ENCODE assay signal across 19 cellular contexts in genomic region chr5:168022761-168023160, GRCh38.
DNase-seq lines count a peak whose midpoint lies in the region; ATAC-seq and TF ChIP-seq lines count a peak whose summit lies in the region.
"Had no signal": no experiment of that assay in that cellular context is flagged by ENCODE, and none has a peak within 500 bp of the region (broad histone marks: within the 10 kb centered on the region; RNA-seq: fewer than 3 reads in every experiment).

No MANE protein-coding gene starts in this region.

- H3K4me3 ChIP-seq in heart right ventricle (no peak overlapping the region), muscle layer of colon (ENCODE audit: low read depth in 1 of 2, low read length in 2 of 2) (peak overlapping the region in 1 of 2 donors; percentile 15)
- H3K4me3 ChIP-seq: BLaER1 treated with 17β-estradiol and CSF1 and Interleukin-3, amounts not matched to agents 10 nM and 100 nM; GM12878; MG63 had no signal

- TF ChIP-seq CTCF in brain (conservative IDR thresholded peaks at IDR 0.05) (no peak), heart right ventricle (IDR thresholded peaks at IDR 0.05) (no peak)

- peaks cover 0 to 11% (median 0%) of the 10 kb centered on the region in 7 donors for H3K27me3 ChIP-seq in heart right ventricle
- no peaks in the 10 kb centered on the region for H3K27me3 ChIP-seq in muscle layer of colon (ENCODE audit: control insufficient read depth in 1 of 2, insufficient read depth in 2 of 2, low read length in 2 of 2)
- H3K27me3 ChIP-seq: BLaER1 treated with 17β-estradiol and CSF1 and Interleukin-3, amounts not matched to agents 10 nM and 100 nM had no signal

- H3K36me3 ChIP-seq in heart right ventricle (no peaks in the 10 kb centered on the region), muscle layer of colon (ENCODE audit: insufficient read depth, low read length) (no peaks in the 10 kb centered on the region)
- H3K36me3 ChIP-seq: MG63 had no signal

- 39 to 60% methylated on average over 10 of the region's 10 CpGs for WGBS in heart right ventricle, 2 donors

- ATAC-seq in heart right ventricle = peak in 7 of 8 donors; percentile 53 to 83 (median 64)
- ATAC-seq: GM12878 had no signal

- H3K9me3 ChIP-seq in heart right ventricle (no peaks in the 10 kb centered on the region), muscle layer of colon (ENCODE audit: low read length) (no peaks in the 10 kb centered on the region)
- H3K9me3 ChIP-seq: BLaER1 treated with 17β-estradiol and CSF1 and Interleukin-3, amounts not matched to agents 10 nM and 100 nM; Caco-2; MG63 had no signal

- H3K27ac ChIP-seq in heart right ventricle (peak overlapping the region in 9 of 10 donors; percentile 29 to 69 (median 63)), muscle layer of colon (ENCODE audit: low read depth, low read length) (peak overlapping the region; percentile 62)
- H3K27ac ChIP-seq: BLaER1 treated with 17β-estradiol and CSF1 and Interleukin-3, amounts not matched to agents 10 nM and 100 nM had no signal

- H3K27me3 Mint-ChIP-seq in brain = peaks cover 5% of the 10 kb centered on the region

- H3K27ac Mint-ChIP-seq in brain = peak overlapping the region in 3 of 5 experiments; percentile 37 to 84 (median 82)
- H3K27ac Mint-ChIP-seq: CD4-positive, alpha-beta memory T cell had no signal

- peaks cover 0 to 78% (median 38%) of the 10 kb centered on the region in 9 donors for H3K4me1 ChIP-seq in heart right ventricle
- H3K4me1 ChIP-seq in muscle layer of colon (ENCODE audit: insufficient read depth, low read length) = peaks cover 20% of the 10 kb centered on the region
- H3K4me1 ChIP-seq: Caco-2 had no signal

- peak overlapping the region in 2 of 5 experiments; percentile 28 to 31 for H3K4me3 Mint-ChIP-seq in brain
- H3K4me3 Mint-ChIP-seq: CD4-positive, alpha-beta memory T cell had no signal

- peaks cover 65% of the 10 kb centered on the region for H3K4me1 Mint-ChIP-seq in brain
- H3K4me1 Mint-ChIP-seq: CD4-positive, alpha-beta memory T cell had no signal

- no peaks in the 10 kb centered on the region for H3K36me3 Mint-ChIP-seq in brain
- H3K36me3 Mint-ChIP-seq: CD4-positive, alpha-beta memory T cell had no signal

- intact Hi-C loops in heart right ventricle (cut with DNase I) = loop anchor here in 7 of 10 donors (5.0 to 10.0 kb wide), 4 partner anchors 85 to 300 kb away; no protein-coding TSS in a partner anchor

- no peaks in the 10 kb centered on the region for H3K9me3 Mint-ChIP-seq in brain

- no peak overlapping the region for H3K9ac ChIP-seq in muscle layer of colon (ENCODE audit: low read length)
- H3K9ac ChIP-seq: BLaER1 treated with 17β-estradiol and CSF1 and Interleukin-3, amounts not matched to agents 10 nM and 100 nM had no signal

- DNase-seq in heart right ventricle (peak; percentile 22 to 23), cerebellum (ENCODE audit: low spot score) (no peak), cortex of kidney (lab: John Stamatoyannopoulos, UW) (no peak), cerebellar cortex (ENCODE audit: low spot score) (no peak)
- no peak for DNase-seq in stimulated activated CD4-positive, alpha-beta T cell treated with anti-CD3 and anti-CD28 coated beads, Interleukin-12 subunit alpha, Interleukin-12 subunit beta, amount 100 ng/mL, for 4 hours
- DNase-seq: ACHN; Caco-2; CD4-positive, alpha-beta memory T cell; DMS 273 treated with DMSO at 0.1 percent for 48 hours; DMS79 treated with DMSO at 0.1 percent for 48 hours; Kasumi-1; NCI-H187; OCI-M1; SHP77 had no signal

Comparison
In these comparisons a context has a peak if more than half of its experiments do, and no peak if none do; other contexts are left out.
1. DNase-seq: peak in heart right ventricle (2 of 2); none in cerebellum (single experiment), cortex of kidney (single experiment), stimulated activated CD4-positive, alpha-beta T cell treated with anti-CD3 and anti-CD28 coated beads, Interleukin-12 subunit alpha, Interleukin-12 subunit beta, amount 100 ng/mL, for 4 hours (single experiment) and cerebellar cortex (single experiment).